9 cellular contexts compared by ENCODE assay signal in the genomic region with DNA sequence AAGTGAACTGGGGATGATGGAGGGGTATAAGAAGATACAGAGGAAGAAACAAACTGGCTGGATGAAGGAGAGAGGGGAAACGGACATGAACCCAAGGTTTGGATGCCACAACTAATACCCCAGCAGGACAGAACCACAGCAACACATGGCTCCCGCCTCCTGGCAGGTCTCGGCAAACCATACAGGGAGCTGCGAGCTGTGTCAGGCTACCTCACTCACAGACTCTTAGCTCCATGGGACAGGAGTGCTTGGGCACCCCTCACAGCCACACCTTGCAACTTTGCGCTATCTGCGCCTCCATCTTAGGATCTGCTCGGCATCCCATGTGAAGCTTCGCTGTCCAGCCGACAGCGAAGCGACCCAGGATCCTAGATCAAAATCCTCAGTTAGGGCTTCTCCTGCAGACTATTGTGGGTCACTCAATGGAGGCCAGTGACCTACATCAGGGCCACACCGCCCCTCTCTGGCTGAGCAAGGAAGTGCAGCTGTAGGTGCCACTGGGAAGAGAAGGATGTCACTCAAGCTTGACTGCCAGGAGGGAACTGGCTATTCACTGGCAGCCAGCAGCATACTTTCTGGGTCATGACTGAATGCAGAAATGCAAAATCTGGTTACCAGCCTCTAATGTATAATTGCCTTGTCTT.
DNase-seq lines count a peak whose midpoint lies in the region; FAIRE-seq and TF ChIP-seq lines count a peak whose summit lies in the region.
"Had no signal": no experiment of that assay in that cellular context is flagged by ENCODE, and none has a peak within 500 bp of the region (broad histone marks: within the 10 kb centered on the region; RNA-seq: fewer than 3 reads in every experiment).

No MANE protein-coding gene starts in this region.

- CTCF ChIA-PET in MCF 10A (lab: Yijun Ruan, JAX), result interaction anchor here (0.5 to 1.9 kb wide), 8 partner anchors 9 to 1016 kb away, joined by 3 to 8 read pairs (median 4); no protein-coding TSS in a partner anchor

- no peak overlapping the region for H3K4me3 ChIP-seq in effector memory CD4-positive, alpha-beta T cell (ENCODE audit: insufficient read depth, low read depth, low read length, poor library complexity, severe bottlenecking)
- H3K4me3 ChIP-seq: BLaER1 treated with 17β-estradiol and CSF1 and Interleukin-3, amounts not matched to agents 10 nM and 100 nM had no signal

- no peak overlapping the region for H3K27ac ChIP-seq in effector memory CD4-positive, alpha-beta T cell (ENCODE audit: insufficient read depth, low read length, poor library complexity, severe bottlenecking)
- H3K27ac ChIP-seq: BLaER1 treated with 17β-estradiol and CSF1 and Interleukin-3, amounts not matched to agents 10 nM and 100 nM had no signal

- H3K27me3 Mint-ChIP-seq in MCF 10A (ENCODE audit: insufficient read depth, unreplicated experiment), result peaks cover 29% of the 10 kb centered on the region

- no peak overlapping the region for H3K27ac Mint-ChIP-seq in MCF 10A (ENCODE audit: low read depth, unreplicated experiment)

- H3K4me3 Mint-ChIP-seq in MCF 10A (ENCODE audit: unreplicated experiment), result no peak overlapping the region

- no peaks in the 10 kb centered on the region for H3K4me1 ChIP-seq in effector memory CD4-positive, alpha-beta T cell (ENCODE audit: control insufficient read depth, insufficient read depth, low read length, poor library complexity, severe bottlenecking)
- H3K4me1 ChIP-seq: BLaER1 treated with 17β-estradiol and CSF1 and Interleukin-3, amounts not matched to agents 10 nM and 100 nM had no signal

- POLR2A ChIA-PET in MCF 10A (lab: Yijun Ruan, JAX), result no interaction called here

- H3K36me3 ChIP-seq in effector memory CD4-positive, alpha-beta T cell (ENCODE audit: control insufficient read depth, insufficient read depth, low read length), result no peaks in the 10 kb centered on the region
- H3K36me3 ChIP-seq: BLaER1 treated with 17β-estradiol and CSF1 and Interleukin-3, amounts not matched to agents 10 nM and 100 nM had no signal

- BruUV-seq in MCF 10A (replicated peaks; lab: Mats Ljungman, UMichigan), result no TSS peak

- no peaks in the 10 kb centered on the region for H3K4me1 Mint-ChIP-seq in MCF 10A (ENCODE audit: insufficient read depth, unreplicated experiment)

- FAIRE-seq in HTR-8/SVneo (lab: Jason Lieb, UNC), result no peak

- TF ChIP-seq CTCF in MCF 10A (IDR thresholded peaks at IDR 0.05; ENCODE audit: unreplicated experiment), result peak; percentile 81

- no peaks in the 10 kb centered on the region for H3K36me3 Mint-ChIP-seq in MCF 10A (ENCODE audit: insufficient read depth, unreplicated experiment)

- H3K27me3 ChIP-seq in effector memory CD4-positive, alpha-beta T cell (replicated peaks; ENCODE audit: control insufficient read depth, insufficient read depth, low read length, poor library complexity, severe bottlenecking), result no peaks in the 10 kb centered on the region
- H3K27me3 ChIP-seq: BLaER1 treated with 17β-estradiol and CSF1 and Interleukin-3, amounts not matched to agents 10 nM and 100 nM had no signal

- H3K9me3 ChIP-seq in effector memory CD4-positive, alpha-beta T cell (ENCODE audit: control insufficient read depth, low read length), result no peaks in the 10 kb centered on the region
- H3K9me3 ChIP-seq: BLaER1 treated with 17β-estradiol and CSF1 and Interleukin-3, amounts not matched to agents 10 nM and 100 nM had no signal

- no peaks in the 10 kb centered on the region for H3K9me3 Mint-ChIP-seq in MCF 10A (ENCODE audit: unreplicated experiment)

- DNase-seq in NCI-H2107 (lab: John Stamatoyannopoulos, UW), result peak; percentile 5
- no peak for DNase-seq in NCI-H2107 treated with DMSO at 0.1 percent for 48 hours (lab: John Stamatoyannopoulos, UW; ENCODE audit: unreplicated experiment)
- peak; percentile 28 for DNase-seq in HTR-8/SVneo (ENCODE audit: insufficient read length, low spot score)
- DNase-seq in OCI-M1 (lab: John Stamatoyannopoulos, UW), result peak; percentile 91
- peak; percentile 67 for DNase-seq in MCF 10A (ENCODE audit: unreplicated experiment)
- DNase-seq in islet precursor cell, result peak; percentile 94
- peak; percentile 9 to 47 for DNase-seq in stimulated activated CD4-positive, alpha-beta T cell treated with anti-CD3 and anti-CD28 coated beads, Interleukin-15, amount 100 ng/mL, for 48 hours (ENCODE audit: low read depth in 2 of 2)
- DNase-seq in effector memory CD4-positive, alpha-beta T cell, result no peak

- intact Hi-C loops in MCF 10A (cut with micrococcal nuclease), result loop anchor here (1.0 kb wide), 1 partner anchor 377 kb away; no protein-coding TSS in a partner anchor

Comparison
In these comparisons a context has a peak if more than half of its experiments do, and no peak if none do; other contexts are left out.
1. DNase-seq: peak in NCI-H2107 (single experiment), HTR-8/SVneo (single experiment), OCI-M1 (single experiment), MCF 10A (single experiment), islet precursor cell (single experiment) and stimulated activated CD4-positive, alpha-beta T cell treated with anti-CD3 and anti-CD28 coated beads, Interleukin-15, amount 100 ng/mL, for 48 hours (2 of 2); none in NCI-H2107 treated with DMSO at 0.1 percent for 48 hours (single experiment) and effector memory CD4-positive, alpha-beta T cell (0 of 3).